28 cellular contexts compared by ENCODE assay signal in the genomic region with DNA sequence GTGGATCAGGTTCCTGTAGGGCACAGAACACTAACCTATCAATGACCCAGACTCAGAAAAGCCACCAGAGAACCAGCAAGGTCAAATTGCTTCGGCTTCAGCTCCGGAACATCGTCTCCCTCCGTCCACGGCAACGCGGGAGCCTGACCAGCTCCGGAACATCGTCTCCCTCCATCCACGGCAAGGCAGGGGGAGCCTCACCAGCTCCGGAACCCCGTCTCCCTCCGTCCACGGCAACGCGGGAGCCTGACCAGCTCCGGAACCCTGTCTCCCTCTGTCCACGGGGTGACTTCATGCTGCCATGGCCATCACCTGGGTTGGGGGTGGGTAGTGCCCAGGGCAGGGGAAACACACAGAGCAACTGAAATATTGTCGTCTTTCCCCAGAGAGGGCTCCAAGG.
"Had no signal": no experiment of that assay in that cellular context is flagged by ENCODE, and none has a peak within 500 bp of the region (broad histone marks: within the 10 kb centered on the region; RNA-seq: fewer than 3 reads in every experiment).

No MANE protein-coding gene starts in this region.

- H3K36me3 ChIP-seq: neutrophil, pancreas, right lobe of liver, spleen, stomach, thoracic aorta, thyroid gland, tibial nerve, upper lobe of left lung, vagina had no signal

- DNase-seq: naive thymus-derived CD4-positive, alpha-beta T cell; nephron progenitor cell; nucleus accumbens; psoas muscle; right lobe of liver; spleen; stimulated activated CD4-positive, alpha-beta T cell treated with anti-CD3 and anti-CD28 coated beads, Interleukin-12 subunit alpha, Interleukin-12 subunit beta, amount 100 ng/mL, for 4 hours; stimulated activated CD4-positive, alpha-beta T cell treated with anti-CD3 and anti-CD28 coated beads, Interleukin-1b, Interleukin-23, amount 100 ng/mL, for 48 hours; stimulated activated CD4-positive, alpha-beta T cell treated with anti-CD3 and anti-CD28 coated beads, Interleukin-4, amount 100 ng/mL, for 1 hour; stimulated activated CD4-positive, alpha-beta T cell treated with anti-CD3 and anti-CD28 coated beads, Interleukin-4, amount 100 ng/mL, for 4 hours; stimulated activated CD8-positive, alpha-beta memory T cell treated with anti-CD3 and anti-CD28 coated beads, Interleukin-4, amount 100 ng/mL, for 48 hours; stimulated activated naive B cell treated with anti-CD40 and anti-IgM and Interleukin-4, amounts not matched to agents 10 μg/mL and 1 μg/mL and 100 μg/mL, for 72 hours; stimulated activated naive CD4-positive, alpha-beta T cell treated with Interleukin-2 at 50 U/mL for 16 hours; stomach; thyroid gland; trophoblast cell; upper lobe of left lung had no signal

- H3K4me1 ChIP-seq: pancreas, psoas muscle, right lobe of liver, spleen, stomach, thyroid gland, upper lobe of left lung, vagina had no signal

- H3K4me3 Mint-ChIP-seq: naive thymus-derived CD4-positive, alpha-beta T cell; nephron progenitor cell; neural crest cell; stimulated activated naive B cell treated with anti-CD40 and anti-IgM and Interleukin-4, amounts not matched to agents 10 μg/mL and 1 μg/mL and 100 μg/mL, for 72 hours; stimulated activated naive CD8-positive, alpha-beta T cell treated with anti-CD3 and anti-CD28 coated beads, Interleukin-15, Interleukin-2, amounts not matched to agents 100 ng/mL and 50 ng/mL, for 24 hours had no signal

- H3K9me3 ChIP-seq: neutrophil, pancreas, psoas muscle, right lobe of liver, spleen, stomach, thoracic aorta, thyroid gland, tibial nerve, upper lobe of left lung, vagina had no signal

- ATAC-seq: naive thymus-derived CD4-positive, alpha-beta T cell; pancreas; psoas muscle; right cardiac atrium; right lobe of liver; stimulated activated naive B cell treated with anti-CD40 and anti-IgM and Interleukin-4, amounts not matched to agents 10 μg/mL and 1 μg/mL and 100 μg/mL, for 72 hours had no signal

- H3K27ac Mint-ChIP-seq: naive thymus-derived CD4-positive, alpha-beta T cell; nephron progenitor cell; progenitor cell of endocrine pancreas; stimulated activated naive B cell treated with anti-CD40 and anti-IgM and Interleukin-4, amounts not matched to agents 10 μg/mL and 1 μg/mL and 100 μg/mL, for 72 hours; stimulated activated naive CD8-positive, alpha-beta T cell treated with anti-CD3 and anti-CD28 coated beads, Interleukin-15, Interleukin-2, amounts not matched to agents 100 ng/mL and 50 ng/mL, for 24 hours had no signal

- H3K27me3 ChIP-seq: pancreas, right lobe of liver, thyroid gland, tibial nerve, upper lobe of left lung, vagina had no signal

- H3K4me2 ChIP-seq: smooth muscle cell had no signal

- H3K27ac ChIP-seq: neutrophil, pancreas, psoas muscle, right lobe of liver, skin epidermis, spleen, stomach, thoracic aorta, thyroid gland, tibial nerve, upper lobe of left lung, vagina had no signal

- H3K4me3 ChIP-seq: pancreas, psoas muscle, right lobe of liver, skin epidermis, smooth muscle cell, spleen, stomach, thoracic aorta, thyroid gland, tibial nerve, upper lobe of left lung, vagina had no signal

- H3K9me3 Mint-ChIP-seq: nephron progenitor cell; neural crest cell; stimulated activated naive B cell treated with anti-CD40 and anti-IgM and Interleukin-4, amounts not matched to agents 10 μg/mL and 1 μg/mL and 100 μg/mL, for 72 hours; stimulated activated naive CD8-positive, alpha-beta T cell treated with anti-CD3 and anti-CD28 coated beads, Interleukin-15, Interleukin-2, amounts not matched to agents 100 ng/mL and 50 ng/mL, for 24 hours had no signal

- H3K36me3 Mint-ChIP-seq: naive thymus-derived CD4-positive, alpha-beta T cell; stimulated activated naive B cell treated with anti-CD40 and anti-IgM and Interleukin-4, amounts not matched to agents 10 μg/mL and 1 μg/mL and 100 μg/mL, for 72 hours had no signal
